1 cellular context compared by ENCODE assay signal in the genomic region with DNA sequence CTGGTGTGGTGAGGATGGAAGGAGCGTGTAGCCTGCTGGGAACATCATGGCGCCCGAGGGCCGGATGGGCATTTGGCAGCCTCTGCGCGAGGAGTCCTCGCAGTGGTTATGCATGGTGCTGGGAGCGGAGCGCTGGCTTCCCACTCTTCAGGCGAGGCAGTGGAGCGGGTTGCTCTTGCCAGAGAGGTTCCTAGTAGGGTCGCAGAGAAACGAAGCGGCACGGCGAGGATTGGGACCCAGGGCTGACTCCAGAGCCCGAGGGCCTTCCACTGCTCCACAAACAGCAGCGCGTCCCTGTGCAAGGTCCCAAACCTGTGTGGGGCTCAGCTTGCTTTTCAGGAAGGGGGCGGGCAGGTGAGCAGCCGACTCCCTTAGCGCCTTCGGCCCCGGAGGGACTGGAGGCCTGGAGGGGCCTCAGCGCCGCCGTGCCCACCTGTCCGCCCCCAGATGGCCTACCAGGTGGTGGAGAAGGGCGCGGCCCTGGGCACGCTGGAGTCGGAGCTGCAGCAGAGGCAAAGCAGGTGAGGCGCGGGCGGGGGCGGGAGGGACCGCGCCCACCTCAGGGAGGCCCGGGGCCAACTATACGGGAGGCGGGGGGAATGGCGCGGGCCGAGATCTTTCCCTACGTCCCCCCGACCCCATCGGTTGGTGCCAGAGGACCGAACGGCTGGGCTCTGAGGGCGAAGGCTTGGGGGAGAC.
TF ChIP-seq lines count a peak whose summit lies in the region.

No MANE protein-coding gene starts in this region.

TF ChIP-seq in GM23338, 12 proteins besides CTCF, POLR2A, EP300 and RAD21 (continued from another document):
- TF ChIP-seq, protein P1, sequence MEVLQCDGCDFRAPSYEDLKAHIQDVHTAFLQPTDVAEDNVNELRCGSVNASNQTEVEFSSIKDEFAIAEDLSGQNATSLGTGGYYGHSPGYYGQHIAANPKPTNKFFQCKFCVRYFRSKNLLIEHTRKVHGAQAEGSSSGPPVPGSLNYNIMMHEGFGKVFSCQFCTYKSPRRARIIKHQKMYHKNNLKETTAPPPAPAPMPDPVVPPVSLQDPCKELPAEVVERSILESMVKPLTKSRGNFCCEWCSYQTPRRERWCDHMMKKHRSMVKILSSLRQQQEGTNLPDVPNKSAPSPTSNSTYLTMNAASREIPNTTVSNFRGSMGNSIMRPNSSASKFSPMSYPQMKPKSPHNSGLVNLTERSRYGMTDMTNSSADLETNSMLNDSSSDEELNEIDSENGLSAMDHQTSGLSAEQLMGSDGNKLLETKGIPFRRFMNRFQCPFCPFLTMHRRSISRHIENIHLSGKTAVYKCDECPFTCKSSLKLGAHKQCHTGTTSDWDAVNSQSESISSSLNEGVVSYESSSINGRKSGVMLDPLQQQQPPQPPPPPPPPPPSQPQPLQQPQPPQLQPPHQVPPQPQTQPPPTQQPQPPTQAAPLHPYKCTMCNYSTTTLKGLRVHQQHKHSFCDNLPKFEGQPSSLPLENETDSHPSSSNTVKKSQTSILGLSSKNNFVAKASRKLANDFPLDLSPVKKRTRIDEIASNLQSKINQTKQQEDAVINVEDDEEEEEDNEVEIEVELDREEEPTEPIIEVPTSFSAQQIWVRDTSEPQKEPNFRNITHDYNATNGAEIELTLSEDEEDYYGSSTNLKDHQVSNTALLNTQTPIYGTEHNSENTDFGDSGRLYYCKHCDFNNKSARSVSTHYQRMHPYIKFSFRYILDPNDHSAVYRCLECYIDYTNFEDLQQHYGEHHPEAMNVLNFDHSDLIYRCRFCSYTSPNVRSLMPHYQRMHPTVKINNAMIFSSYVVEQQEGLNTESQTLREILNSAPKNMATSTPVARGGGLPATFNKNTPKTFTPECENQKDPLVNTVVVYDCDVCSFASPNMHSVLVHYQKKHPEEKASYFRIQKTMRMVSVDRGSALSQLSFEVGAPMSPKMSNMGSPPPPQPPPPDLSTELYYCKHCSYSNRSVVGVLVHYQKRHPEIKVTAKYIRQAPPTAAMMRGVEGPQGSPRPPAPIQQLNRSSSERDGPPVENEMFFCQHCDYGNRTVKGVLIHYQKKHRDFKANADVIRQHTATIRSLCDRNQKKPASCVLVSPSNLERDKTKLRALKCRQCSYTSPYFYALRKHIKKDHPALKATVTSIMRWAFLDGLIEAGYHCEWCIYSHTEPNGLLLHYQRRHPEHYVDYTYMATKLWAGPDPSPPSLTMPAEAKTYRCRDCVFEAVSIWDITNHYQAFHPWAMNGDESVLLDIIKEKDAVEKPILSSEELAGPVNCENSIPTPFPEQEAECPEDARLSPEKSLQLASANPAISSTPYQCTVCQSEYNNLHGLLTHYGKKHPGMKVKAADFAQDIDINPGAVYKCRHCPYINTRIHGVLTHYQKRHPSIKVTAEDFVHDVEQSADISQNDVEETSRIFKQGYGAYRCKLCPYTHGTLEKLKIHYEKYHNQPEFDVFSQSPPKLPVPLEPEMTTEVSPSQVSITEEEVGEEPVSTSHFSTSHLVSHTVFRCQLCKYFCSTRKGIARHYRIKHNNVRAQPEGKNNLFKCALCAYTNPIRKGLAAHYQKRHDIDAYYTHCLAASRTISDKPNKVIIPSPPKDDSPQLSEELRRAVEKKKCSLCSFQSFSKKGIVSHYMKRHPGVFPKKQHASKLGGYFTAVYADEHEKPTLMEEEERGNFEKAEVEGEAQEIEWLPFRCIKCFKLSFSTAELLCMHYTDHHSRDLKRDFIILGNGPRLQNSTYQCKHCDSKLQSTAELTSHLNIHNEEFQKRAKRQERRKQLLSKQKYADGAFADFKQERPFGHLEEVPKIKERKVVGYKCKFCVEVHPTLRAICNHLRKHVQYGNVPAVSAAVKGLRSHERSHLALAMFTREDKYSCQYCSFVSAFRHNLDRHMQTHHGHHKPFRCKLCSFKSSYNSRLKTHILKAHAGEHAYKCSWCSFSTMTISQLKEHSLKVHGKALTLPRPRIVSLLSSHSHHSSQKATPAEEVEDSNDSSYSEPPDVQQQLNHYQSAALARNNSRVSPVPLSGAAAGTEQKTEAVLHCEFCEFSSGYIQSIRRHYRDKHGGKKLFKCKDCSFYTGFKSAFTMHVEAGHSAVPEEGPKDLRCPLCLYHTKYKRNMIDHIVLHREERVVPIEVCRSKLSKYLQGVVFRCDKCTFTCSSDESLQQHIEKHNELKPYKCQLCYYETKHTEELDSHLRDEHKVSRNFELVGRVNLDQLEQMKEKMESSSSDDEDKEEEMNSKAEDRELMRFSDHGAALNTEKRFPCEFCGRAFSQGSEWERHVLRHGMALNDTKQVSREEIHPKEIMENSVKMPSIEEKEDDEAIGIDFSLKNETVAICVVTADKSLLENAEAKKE (CRISPR knock-in tag; IDR thresholded peaks at IDR 0.05) = no peak
- TF ChIP-seq ZNF114 (CRISPR knock-in tag; IDR thresholded peaks at IDR 0.05) (no peak), CREB1 (CRISPR knock-in tag; IDR thresholded peaks at IDR 0.05; ENCODE audit: low read depth) (no peak), ETS1 (IDR thresholded peaks at IDR 0.05) (no peak)
